1 cellular context compared by ENCODE assay signal in the genomic region with DNA sequence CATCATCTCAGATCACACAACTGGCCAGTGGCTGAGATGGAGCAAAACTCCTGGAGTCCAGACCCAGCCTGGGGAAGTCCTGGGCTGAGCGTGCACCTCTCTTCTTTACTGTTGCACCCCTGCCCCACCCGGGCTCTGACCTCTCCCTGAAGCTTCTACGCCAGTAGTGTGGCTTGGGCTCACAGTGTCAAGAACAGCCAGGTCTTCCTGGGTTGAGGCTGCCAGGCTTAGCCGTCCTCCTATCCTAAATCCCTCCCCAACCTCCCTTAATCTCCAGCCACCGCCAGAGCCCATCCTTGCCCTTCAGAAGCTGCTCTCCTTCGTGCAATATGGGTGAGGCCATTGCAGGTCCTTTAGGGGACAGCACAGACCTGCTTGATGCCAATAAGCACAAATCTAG.
TF ChIP-seq lines count a peak whose summit lies in the region.

No MANE protein-coding gene starts in this region.

TF ChIP-seq in H1, 55 proteins besides CTCF, POLR2A, EP300 and RAD21 (continued from another document):
- TF ChIP-seq E2F6 (IDR thresholded peaks at IDR 0.05) (no peak), SP4 (IDR thresholded peaks at IDR 0.05; ENCODE audit: low read length) (no peak), TBP (IDR thresholded peaks at IDR 0.05; ENCODE audit: low read depth, low read length) (no peak), HDAC6 (IDR thresholded peaks at IDR 0.05; ENCODE audit: low read depth, low read length) (no peak), HDAC2 (IDR thresholded peaks at IDR 0.05; ENCODE audit: borderline replicate concordance in 1 of 2, low read depth in 2 of 2, low read length in 2 of 2) (no peak), CHD2 (IDR thresholded peaks at IDR 0.05; ENCODE audit: low read length) (no peak), CHD7 (IDR thresholded peaks at IDR 0.05; ENCODE audit: insufficient replicate concordance, low read length) (no peak), USF2 (IDR thresholded peaks at IDR 0.05; ENCODE audit: low read length) (no peak), SIN3A (conservative IDR thresholded peaks at IDR 0.05 in 1 of 2, IDR thresholded peaks at IDR 0.05 in 1 of 2; ENCODE audit: low read depth in 1 of 2, low read length in 2 of 2) (no peak), PHF8 (conservative IDR thresholded peaks at IDR 0.05; ENCODE audit: low read depth, low read length) (no peak), JUND (IDR thresholded peaks at IDR 0.05; ENCODE audit: low read length) (no peak), POLR2AphosphoS5 (IDR thresholded peaks at IDR 0.05; ENCODE audit: low read depth, low read length) (no peak), CBX5 (IDR thresholded peaks at IDR 0.05; ENCODE audit: low read depth, low read length) (no peak)
